Comparison of ENCODE assay signal across 20 cellular contexts in the genomic region with DNA sequence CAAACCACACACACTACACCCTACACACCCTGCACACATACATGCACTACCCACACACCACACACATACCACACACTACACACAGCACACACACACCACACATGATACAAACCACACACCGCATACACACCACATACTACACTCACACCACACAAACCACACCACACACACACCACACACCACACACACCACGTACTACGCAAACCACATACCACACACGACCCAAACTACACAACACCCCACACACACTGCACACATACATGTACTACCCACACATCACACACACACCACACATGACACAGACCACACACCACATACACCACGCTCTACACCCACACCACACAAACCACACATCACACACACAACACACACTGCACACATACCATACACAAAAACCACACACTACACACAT. TPM values are rescaled to one million over a fixed set of nuclear protein-coding genes. Genes with fewer than 3 reads are reported as not detected.
A peak's percentile ranks its signal among the peaks of the same experiment; 100 is the strongest.
DNase-seq lines count a peak whose midpoint lies in the region; ATAC-seq, FAIRE-seq and TF ChIP-seq lines count a peak whose summit lies in the region.
"Had no signal": no experiment of that assay in that cellular context is flagged by ENCODE, and none has a peak within 500 bp of the region (broad histone marks: within the 10 kb centered on the region; RNA-seq: fewer than 3 reads in every experiment).

No MANE protein-coding gene starts in this region.

- H3K27me3 Mint-ChIP-seq in T-helper 17 cell: no peaks in the 10 kb centered on the region
- H3K27me3 Mint-ChIP-seq: CD4-positive, CD25-positive, alpha-beta regulatory T cell had no signal

- 83% methylated on average over 5 of the region's 5 CpGs for WGBS in A549 (ENCODE audit: missing lambda C conversion rate)
- WGBS in GM12878 (ENCODE audit: insufficient coverage, insufficient replicate concordance, low lambda C conversion rate, missing lambda C conversion rate): 98% methylated on average over 5 of the region's 5 CpGs

- in situ Hi-C loops in GM12878 (cut with MboI): no loop called here

- H3K27ac ChIP-seq in A549: no peak overlapping the region
- H3K27ac ChIP-seq in GM12878 (ENCODE audit: control insufficient read depth, insufficient read depth): no peak overlapping the region
- H3K27ac ChIP-seq: KMS-11, PC-9, SJSA1 had no signal

- RAD21 ChIA-PET in GM12878 (lab: Charles Lee; ENCODE audit: unreplicated experiment): no interaction called here

- no peaks in the 10 kb centered on the region for H3K36me3 ChIP-seq in GM12878 (ENCODE audit: control insufficient read depth in 2 of 2, insufficient read depth in 2 of 2, low read length in 1 of 2)
- H3K36me3 ChIP-seq: HAP-1, SJSA1 had no signal

- peaks cover 9% of the 10 kb centered on the region for H3K4me1 Mint-ChIP-seq in T-helper 17 cell

- intact Hi-C loops in GM12878 (cut with micrococcal nuclease; ENCODE audit: unreplicated experiment): no loop called here

- SMC1A ChIA-PET in GM12878 (lab: Charles Lee; ENCODE audit: uncharacterized antibody, unreplicated experiment): no interaction called here

- TF ChIP-seq CTCF in A549 (IDR thresholded peaks at IDR 0.05): no peak
- no peak for TF ChIP-seq CTCF in GM12878 (IDR thresholded peaks at IDR 0.05 in 2 of 3, conservative IDR thresholded peaks at IDR 0.05 in 1 of 3; ENCODE audit: control insufficient read depth in 2 of 3, extremely low read depth in 1 of 3, insufficient read depth in 1 of 3, low read depth in 3 of 3, low read length in 3 of 3)

- no peak for DNase-seq in A549 (ENCODE audit: low read depth in 1 of 2, low spot score in 1 of 2)
- no peak for DNase-seq in GM12878 (ENCODE audit: low read depth, low spot score)
- DNase-seq in amniotic stem cell (lab: John Stamatoyannopoulos, UW): no peak
- no peak for DNase-seq in T-helper 17 cell
- DNase-seq: 8988T; CD4-positive, CD25-positive, alpha-beta regulatory T cell; DMS153; DND-41; MM.1S; NCI-H2029; NCI-H526 treated with DMSO at 0.1 percent for 48 hours; PC-9 had no signal

- no peak overlapping the region for H3K4me3 Mint-ChIP-seq in T-helper 17 cell
- H3K4me3 Mint-ChIP-seq: CD4-positive, CD25-positive, alpha-beta regulatory T cell; GM23338 had no signal

- no peak for TF ChIP-seq RAD21 in A549 (conservative IDR thresholded peaks at IDR 0.05 in 1 of 2, IDR thresholded peaks at IDR 0.05 in 1 of 2)
- no peak for TF ChIP-seq RAD21 in GM12878 (IDR thresholded peaks at IDR 0.05; ENCODE audit: insufficient read depth, low read depth, low read length)

- no TSS peak for BruUV-seq in GM12878 (replicated peaks; lab: Mats Ljungman, UMichigan)

- H3K4me3 ChIP-seq in A549: no peak overlapping the region
- H3K4me3 ChIP-seq in GM12878: no peak overlapping the region
- H3K4me3 ChIP-seq: GM23338, HAP-1, PC-9, SJSA1 had no signal

- H3K27me3 ChIP-seq in GM12878 (replicated peaks in 1 of 2; ENCODE audit: control insufficient read depth in 2 of 2, insufficient read depth in 2 of 2, low read length in 1 of 2): no peaks in the 10 kb centered on the region

- TF ChIP-seq EP300 in A549 (IDR thresholded peaks at IDR 0.05): no peak
- no peak for TF ChIP-seq EP300 in GM12878 (IDR thresholded peaks at IDR 0.05; ENCODE audit: borderline replicate concordance in 1 of 2, control insufficient read depth in 1 of 2, low read depth in 2 of 2, low read length in 2 of 2)

- H3K79me2 ChIP-seq in GM12878 (ENCODE audit: control insufficient read depth, insufficient read depth, low read length): no peaks in the 10 kb centered on the region

- no peaks in the 10 kb centered on the region for H4K20me1 ChIP-seq in GM12878 (ENCODE audit: control insufficient read depth, insufficient read depth)

- H3K4me1 ChIP-seq in A549 (no peaks in the 10 kb centered on the region), GM12878 (ENCODE audit: control insufficient read depth, insufficient read depth, low read length) (peaks cover 26% of the 10 kb centered on the region)
- H3K4me1 ChIP-seq: HAP-1, SJSA1 had no signal

- FAIRE-seq in A549 (lab: Jason Lieb, UNC) (peak; percentile 51), GM12878 (lab: Jason Lieb, UNC) (no peak)

- H3K9me3 ChIP-seq in A549 (0 out of 3 replicates have a peak, but pooled peaks cover 2% of the 10 kb centered on the region), GM12878 (replicated peaks; ENCODE audit: control insufficient read depth, insufficient read depth, low read length) (no peaks in the 10 kb centered on the region), T-helper 17 cell (ENCODE audit: control insufficient read depth, low read length, poor library complexity, severe bottlenecking) (no peaks in the 10 kb centered on the region)
- H3K9me3 ChIP-seq: HAP-1, SJSA1 had no signal

- no peak overlapping the region for H3K27ac Mint-ChIP-seq in T-helper 17 cell
- H3K27ac Mint-ChIP-seq: CD4-positive, CD25-positive, alpha-beta regulatory T cell; GM23338 had no signal

- no peak for ATAC-seq in A549
- ATAC-seq in GM12878: no peak
- no peak for ATAC-seq in T-helper 17 cell
- ATAC-seq: GM23338, Right ventricle myocardium inferior had no signal

- CTCF ChIA-PET in A549 (lab: Yijun Ruan, JAX): no interaction called here
- CTCF ChIA-PET in GM12878 (lab: Yijun Ruan, JAX): no interaction called here

- no peak overlapping the region for H3K9ac ChIP-seq in GM12878 (ENCODE audit: control insufficient read depth, insufficient read depth, low read length)
- H3K9ac ChIP-seq: KMS-11 had no signal

- TF ChIP-seq POLR2A in A549 (IDR thresholded peaks at IDR 0.05; ENCODE audit: low read length) (no peak), GM12878 (IDR thresholded peaks at IDR 0.05; ENCODE audit: low read depth, low read length) (no peak)

- H3K4me2 ChIP-seq in A549 (no peak overlapping the region), GM12878 (ENCODE audit: control insufficient read depth, insufficient read depth) (no peak overlapping the region)
- H3K4me2 ChIP-seq: GM23338, KMS-11, PC-9 had no signal

- no peaks in the 10 kb centered on the region for H3K36me3 Mint-ChIP-seq in T-helper 17 cell (ENCODE audit: low read depth)
- H3K36me3 Mint-ChIP-seq: CD4-positive, CD25-positive, alpha-beta regulatory T cell had no signal

- H2AFZ ChIP-seq in GM12878 (ENCODE audit: control insufficient read depth, low read depth, low read length): no peak overlapping the region
- H2AFZ ChIP-seq: GM23338, PC-9 had no signal

- POLR2A ChIA-PET in A549 (lab: Yijun Ruan, JAX): no interaction called here
- POLR2A ChIA-PET in GM12878 (lab: Charles Lee): no interaction called here

RNA-seq across cellular contexts. Expression of a gene that starts 6.6 kb away (rescaled TPM):
- polyA plus RNA-seq in A549 (2011; rRNA removed): not detected in 2 replicates
- not detected in 2 replicates for polyA plus RNA-seq in A549 (2012; cell fraction: cytosol; rRNA removed)
- not detected in 2 replicates for polyA plus RNA-seq in A549 (2012; cell fraction: nucleus; rRNA removed)
- polyA plus RNA-seq in A549 (2017; fragmentation: RNase III; extraction: RNeasy Plus Mini Kit Qiagen cat#74134 plus additional on column Dnase treatment): not detected in 3 replicates
- polyA minus RNA-seq in A549 (2011; rRNA and poly(A)+ RNA removed): not detected in 2 replicates
- total RNA-seq in GM12878 (2013; cell fraction: nucleolus; rRNA removed): 1.0 and 2.8 TPM in 2 replicates
- 0.11 and 0.17 TPM in 2 replicates for total RNA-seq in GM12878 (2014; rRNA removed)
- 0.05 and 0.09 TPM in 2 replicates for total RNA-seq in GM12878 (2014; rRNA removed; fragmentation: Illumina TruSeq; extraction: Trizol)
- 0.27 and 0.56 TPM in 2 replicates for total RNA-seq in GM12878 (2021)
- polyA plus RNA-seq in GM12878 (2011; ENCODE audit: low read depth): not detected
- 0.03 and 0.23 TPM in 2 replicates for polyA plus RNA-seq in GM12878 (2011; rRNA removed)
- 0.10 and 0.13 TPM in 2 replicates for polyA plus RNA-seq in GM12878 (2011; cell fraction: cytosol; rRNA removed)
- polyA plus RNA-seq in GM12878 (2011; cell fraction: nucleus; rRNA removed): 0.26 and 0.28 TPM in 2 replicates
- 0.11 TPM in 1 of 2 replicates, not detected in the other for polyA plus RNA-seq in GM12878 (2012)
- 0.06 TPM in 2 replicates for polyA plus RNA-seq in GM12878 (2014; fragmentation: Illumina TruSeq; extraction: Trizol)
- not detected for polyA plus RNA-seq in GM12878 (2014; fragmentation: Nextera tagmentation; extraction: Ambion mirVana)
- polyA plus RNA-seq in GM12878 (2014; rRNA removed): 0.63 and 0.82 TPM in 2 replicates
- under 1 TPM; 0.16 to 0.23 TPM for polyA plus RNA-seq in GM12878 (2016; fragmentation: Nextera tagmentation; extraction: Ambion mirVana)
- 0.10 and 0.22 TPM in 2 replicates for polyA minus RNA-seq in GM12878 (2011; rRNA and poly(A)+ RNA removed)
- 0.53 TPM in 1 of 2 replicates, not detected in the other for polyA minus RNA-seq in GM12878 (2011; cell fraction: cytosol; rRNA and poly(A)+ RNA removed)
- not detected in 2 replicates for polyA minus RNA-seq in GM12878 (2011; cell fraction: nucleus; rRNA and poly(A)+ RNA removed)
- total RNA-seq in T-helper 17 cell: not detected
- total RNA-seq: CD4-positive, CD25-positive, alpha-beta regulatory T cell; NCI-H460; Right ventricle myocardium inferior; RPMI7951 had no signal
- polyA plus RNA-seq: BJ had no signal

RNA-seq across cellular contexts. Expression of a gene that starts 16.2 kb away (rescaled TPM):
- polyA plus RNA-seq in A549 (2011; rRNA removed): not detected in 2 replicates
- not detected in 2 replicates for polyA plus RNA-seq in A549 (2012; cell fraction: cytosol; rRNA removed)
- 0.22 TPM in 2 replicates for polyA plus RNA-seq in A549 (2012; cell fraction: nucleus; rRNA removed)
- 0.03 TPM in 1 of 3 replicates, not detected in the others for polyA plus RNA-seq in A549 (2017; fragmentation: RNase III; extraction: RNeasy Plus Mini Kit Qiagen cat#74134 plus additional on column Dnase treatment)
- not detected in 2 replicates for polyA minus RNA-seq in A549 (2011; rRNA and poly(A)+ RNA removed)
- 0.17 TPM in 1 of 2 replicates, not detected in the other for total RNA-seq in GM12878 (2013; cell fraction: nucleolus; rRNA removed)
- 0.45 TPM in 1 of 2 replicates, not detected in the other for total RNA-seq in GM12878 (2014; rRNA removed)
- total RNA-seq in GM12878 (2014; rRNA removed; fragmentation: Illumina TruSeq; extraction: Trizol): 0.36 TPM in 1 of 2 replicates, not detected in the other
- total RNA-seq in GM12878 (2021): not detected in 2 replicates
- polyA plus RNA-seq in GM12878 (2011; ENCODE audit: low read depth): 0.31 TPM
- polyA plus RNA-seq in GM12878 (2011; rRNA removed): 0.03 TPM in 1 of 2 replicates, not detected in the other
- polyA plus RNA-seq in GM12878 (2011; cell fraction: cytosol; rRNA removed): 0.15 TPM in 1 of 2 replicates, not detected in the other
- 0.42 and 0.45 TPM in 2 replicates for polyA plus RNA-seq in GM12878 (2011; cell fraction: nucleus; rRNA removed)
- polyA plus RNA-seq in GM12878 (2012): 0.17 and 0.26 TPM in 2 replicates
- 0.10 TPM in 1 of 2 replicates, not detected in the other for polyA plus RNA-seq in GM12878 (2014; fragmentation: Illumina TruSeq; extraction: Trizol)
- under 1 TPM; 0.58 to 0.71 TPM for polyA plus RNA-seq in GM12878 (2014; fragmentation: Nextera tagmentation; extraction: Ambion mirVana)
- polyA plus RNA-seq in GM12878 (2014; rRNA removed): 0.53 TPM in 1 of 2 replicates, not detected in the other
- polyA plus RNA-seq in GM12878 (2016; fragmentation: Nextera tagmentation; extraction: Ambion mirVana): under 1 TPM; 0.23 to 0.63 TPM
- polyA minus RNA-seq in GM12878 (2011; rRNA and poly(A)+ RNA removed): 0.07 and 0.15 TPM in 2 replicates
- not detected in 2 replicates for polyA minus RNA-seq in GM12878 (2011; cell fraction: cytosol; rRNA and poly(A)+ RNA removed)
- polyA minus RNA-seq in GM12878 (2011; cell fraction: nucleus; rRNA and poly(A)+ RNA removed): 0.24 and 0.77 TPM in 2 replicates
- total RNA-seq in T-helper 17 cell: 1 to 10 TPM in 1 of 2 donors, under 1 TPM in 1; 0.55 to 2.8 TPM
- total RNA-seq: GM23338, NCI-H460, Right ventricle myocardium inferior, RPMI7951, SJSA1 had no signal
- polyA plus RNA-seq: BJ; CD4-positive, CD25-positive, alpha-beta regulatory T cell had no signal

RNA-seq across cellular contexts. Expression of a gene that starts 29.8 kb away (rescaled TPM):
- 91.8 and 118 TPM in 2 replicates for polyA plus RNA-seq in A549 (2011; rRNA removed)
- polyA plus RNA-seq in A549 (2012; cell fraction: cytosol; rRNA removed): 228 and 240 TPM in 2 replicates
- polyA plus RNA-seq in A549 (2012; cell fraction: nucleus; rRNA removed): 225 and 296 TPM in 2 replicates
- polyA plus RNA-seq in A549 (2017; fragmentation: RNase III; extraction: RNeasy Plus Mini Kit Qiagen cat#74134 plus additional on column Dnase treatment): 124 to 141 TPM (median 141 TPM) in 3 replicates
- 85.3 and 97.1 TPM in 2 replicates for polyA minus RNA-seq in A549 (2011; rRNA and poly(A)+ RNA removed)
- 101 and 123 TPM in 2 replicates for total RNA-seq in GM12878 (2013; cell fraction: nucleolus; rRNA removed)
- total RNA-seq in GM12878 (2014; rRNA removed): 80.2 and 94.2 TPM in 2 replicates
- total RNA-seq in GM12878 (2014; rRNA removed; fragmentation: Illumina TruSeq; extraction: Trizol): 49.2 and 62.2 TPM in 2 replicates
- total RNA-seq in GM12878 (2021): 131 and 143 TPM in 2 replicates
- 38.1 TPM for polyA plus RNA-seq in GM12878 (2011; ENCODE audit: low read depth)
- polyA plus RNA-seq in GM12878 (2011; rRNA removed): 108 and 157 TPM in 2 replicates
- 108 and 167 TPM in 2 replicates for polyA plus RNA-seq in GM12878 (2011; cell fraction: cytosol; rRNA removed)
- polyA plus RNA-seq in GM12878 (2011; cell fraction: nucleus; rRNA removed): 228 and 254 TPM in 2 replicates
- 133 and 151 TPM in 2 replicates for polyA plus RNA-seq in GM12878 (2012)
- 47.1 and 68.9 TPM in 2 replicates for polyA plus RNA-seq in GM12878 (2014; fragmentation: Illumina TruSeq; extraction: Trizol)
- 1 to 10 TPM in 1 of 2 experiments, under 1 TPM in 1; 0.56 to 2.1 TPM for polyA plus RNA-seq in GM12878 (2014; fragmentation: Nextera tagmentation; extraction: Ambion mirVana)
- 131 and 157 TPM in 2 replicates for polyA plus RNA-seq in GM12878 (2014; rRNA removed)
- 10 to 100 TPM; 13.4 to 13.6 TPM for polyA plus RNA-seq in GM12878 (2016; fragmentation: Nextera tagmentation; extraction: Ambion mirVana)
- polyA minus RNA-seq in GM12878 (2011; rRNA and poly(A)+ RNA removed): 84.5 and 85.5 TPM in 2 replicates
- 46.8 and 58.7 TPM in 2 replicates for polyA minus RNA-seq in GM12878 (2011; cell fraction: cytosol; rRNA and poly(A)+ RNA removed)
- polyA minus RNA-seq in GM12878 (2011; cell fraction: nucleus; rRNA and poly(A)+ RNA removed): 33.0 and 57.6 TPM in 2 replicates
- 100 to 1,000 TPM; 204 to 299 TPM for total RNA-seq in T-helper 17 cell

RNA-seq across cellular contexts. Expression of a gene that starts 30.4 kb away (rescaled TPM):
- 0.14 and 0.29 TPM in 2 replicates for polyA plus RNA-seq in A549 (2011; rRNA removed)
- 0.03 and 0.20 TPM in 2 replicates for polyA plus RNA-seq in A549 (2012; cell fraction: cytosol; rRNA removed)
- 0.18 TPM in 1 of 2 replicates, not detected in the other for polyA plus RNA-seq in A549 (2012; cell fraction: nucleus; rRNA removed)
- polyA plus RNA-seq in A549 (2017; fragmentation: RNase III; extraction: RNeasy Plus Mini Kit Qiagen cat#74134 plus additional on column Dnase treatment): 0.05 TPM in 1 of 3 replicates, not detected in the others
- polyA minus RNA-seq in A549 (2011; rRNA and poly(A)+ RNA removed): not detected in 2 replicates
- 1,882 and 2,109 TPM in 2 replicates for total RNA-seq in GM12878 (2013; cell fraction: nucleolus; rRNA removed)
- 238 and 245 TPM in 2 replicates for total RNA-seq in GM12878 (2014; rRNA removed)
- 124 and 140 TPM in 2 replicates for total RNA-seq in GM12878 (2014; rRNA removed; fragmentation: Illumina TruSeq; extraction: Trizol)
- total RNA-seq in GM12878 (2021): 261 and 294 TPM in 2 replicates
- polyA plus RNA-seq in GM12878 (2011; ENCODE audit: low read depth): 284 TPM
- 216 and 271 TPM in 2 replicates for polyA plus RNA-seq in GM12878 (2011; rRNA removed)
- 276 and 316 TPM in 2 replicates for polyA plus RNA-seq in GM12878 (2011; cell fraction: cytosol; rRNA removed)
- 443 and 480 TPM in 2 replicates for polyA plus RNA-seq in GM12878 (2011; cell fraction: nucleus; rRNA removed)
- 310 and 327 TPM in 2 replicates for polyA plus RNA-seq in GM12878 (2012)
- 288 and 344 TPM in 2 replicates for polyA plus RNA-seq in GM12878 (2014; fragmentation: Illumina TruSeq; extraction: Trizol)
- polyA plus RNA-seq in GM12878 (2014; fragmentation: Nextera tagmentation; extraction: Ambion mirVana): 10 to 100 TPM; 23.0 to 24.4 TPM
- 316 and 325 TPM in 2 replicates for polyA plus RNA-seq in GM12878 (2014; rRNA removed)
- polyA plus RNA-seq in GM12878 (2016; fragmentation: Nextera tagmentation; extraction: Ambion mirVana): 10 to 100 TPM; 78.2 to 81.0 TPM
- 482 and 491 TPM in 2 replicates for polyA minus RNA-seq in GM12878 (2011; rRNA and poly(A)+ RNA removed)
- 141 and 142 TPM in 2 replicates for polyA minus RNA-seq in GM12878 (2011; cell fraction: cytosol; rRNA and poly(A)+ RNA removed)
- 170 and 251 TPM in 2 replicates for polyA minus RNA-seq in GM12878 (2011; cell fraction: nucleus; rRNA and poly(A)+ RNA removed)
- 10 to 100 TPM in 1 of 2 donors, 1 to 10 TPM in 1; 1.3 to 36.1 TPM for total RNA-seq in T-helper 17 cell
- total RNA-seq: NCI-H460 had no signal
- polyA plus RNA-seq: BJ had no signal

RNA-seq across cellular contexts. Expression of a gene that starts 49.1 kb away (rescaled TPM):
- not detected in 2 replicates for polyA plus RNA-seq in A549 (2011; rRNA removed)
- not detected in 2 replicates for polyA plus RNA-seq in A549 (2012; cell fraction: cytosol; rRNA removed)
- not detected in 2 replicates for polyA plus RNA-seq in A549 (2012; cell fraction: nucleus; rRNA removed)
- polyA plus RNA-seq in A549 (2017; fragmentation: RNase III; extraction: RNeasy Plus Mini Kit Qiagen cat#74134 plus additional on column Dnase treatment): not detected in 3 replicates
- polyA minus RNA-seq in A549 (2011; rRNA and poly(A)+ RNA removed): not detected in 2 replicates
- 4.1 and 5.1 TPM in 2 replicates for total RNA-seq in GM12878 (2013; cell fraction: nucleolus; rRNA removed)
- total RNA-seq in GM12878 (2014; rRNA removed): 0.27 and 0.28 TPM in 2 replicates
- 0.13 TPM in 1 of 2 replicates, not detected in the other for total RNA-seq in GM12878 (2014; rRNA removed; fragmentation: Illumina TruSeq; extraction: Trizol)
- total RNA-seq in GM12878 (2021): 0.43 and 0.62 TPM in 2 replicates
- 0.92 TPM for polyA plus RNA-seq in GM12878 (2011; ENCODE audit: low read depth)
- 0.13 and 0.15 TPM in 2 replicates for polyA plus RNA-seq in GM12878 (2011; rRNA removed)
- polyA plus RNA-seq in GM12878 (2011; cell fraction: cytosol; rRNA removed): 0.19 and 0.28 TPM in 2 replicates
- polyA plus RNA-seq in GM12878 (2011; cell fraction: nucleus; rRNA removed): 1.5 TPM in 2 replicates
- polyA plus RNA-seq in GM12878 (2012): 0.49 and 1.6 TPM in 2 replicates
- 0.10 TPM in 1 of 2 replicates, not detected in the other for polyA plus RNA-seq in GM12878 (2014; fragmentation: Illumina TruSeq; extraction: Trizol)
- under 1 TPM; 0.05 to 0.07 TPM for polyA plus RNA-seq in GM12878 (2014; fragmentation: Nextera tagmentation; extraction: Ambion mirVana)
- polyA plus RNA-seq in GM12878 (2014; rRNA removed): 0.32 and 0.51 TPM in 2 replicates
- not detected for polyA plus RNA-seq in GM12878 (2016; fragmentation: Nextera tagmentation; extraction: Ambion mirVana)
- polyA minus RNA-seq in GM12878 (2011; rRNA and poly(A)+ RNA removed): 0.26 TPM in 1 of 2 replicates, not detected in the other
- polyA minus RNA-seq in GM12878 (2011; cell fraction: cytosol; rRNA and poly(A)+ RNA removed): not detected in 2 replicates
- 0.24 and 0.77 TPM in 2 replicates for polyA minus RNA-seq in GM12878 (2011; cell fraction: nucleus; rRNA and poly(A)+ RNA removed)
- 1 to 10 TPM in 1 of 2 donors, not detected in 1; 1.4 TPM for total RNA-seq in T-helper 17 cell
- total RNA-seq: CD4-positive, CD25-positive, alpha-beta regulatory T cell; GM23338; NCI-H460; Right ventricle myocardium inferior; RPMI7951; SJSA1 had no signal
- polyA plus RNA-seq: BJ; CD4-positive, CD25-positive, alpha-beta regulatory T cell; GM23338 had no signal
